Comparison of ENCODE assay signal across 9 cellular contexts in genomic region chrX:118973389-118974087, GRCh38. TPM values are rescaled to one million over a fixed set of nuclear protein-coding genes. Genes with fewer than 3 reads are reported as not detected.
DNase-seq lines count a peak whose midpoint lies in the region; ATAC-seq and TF ChIP-seq lines count a peak whose summit lies in the region.
"Had no signal": no experiment of that assay in that cellular context is flagged by ENCODE, and none has a peak within 500 bp of the region (broad histone marks: within the 10 kb centered on the region; RNA-seq: fewer than 3 reads in every experiment).

No MANE protein-coding gene starts in this region.

- H3K36me3 ChIP-seq in Panc1 (ENCODE audit: control insufficient read depth, insufficient read depth, low read length) (no peaks in the 10 kb centered on the region), right atrium auricular region (no peaks in the 10 kb centered on the region), gastrocnemius medialis (no peaks in the 10 kb centered on the region), osteoblast (ENCODE audit: insufficient read depth, low read length) (no peaks in the 10 kb centered on the region)

- CTCF ChIA-PET in Panc1 (lab: Charles Lee) = interaction anchor here (0.6 kb wide), 1 partner anchor 378 kb away, joined by 4 read pairs; no protein-coding TSS in a partner anchor

- intact Hi-C loops in Panc1 (cut with micrococcal nuclease; ENCODE audit: unreplicated experiment) (no loop called here), gastrocnemius medialis (cut with DNase I; ENCODE audit: low total_unique reads) (loop anchor here (2.0 to 10.0 kb wide), 3 partner anchors 101 to 1591 kb away; partner anchors contain the start of gene CUL4B)

- no peak overlapping the region for H3K4me2 ChIP-seq in osteoblast (ENCODE audit: insufficient read depth, low read length)

- peak overlapping the region; percentile 72 for H3K27ac ChIP-seq in Panc1 (ENCODE audit: low read length)
- H3K27ac ChIP-seq in right atrium auricular region = peak overlapping the region; percentile 77 to 89
- peak overlapping the region in 3 of 4 donors; percentile 93 for H3K27ac ChIP-seq in gastrocnemius medialis
- no peak overlapping the region for H3K27ac ChIP-seq in osteoblast (ENCODE audit: low read depth, low read length)

- H3K4me1 ChIP-seq in Panc1 (ENCODE audit: control insufficient read depth, insufficient read depth, low read length) (peaks cover 8% of the 10 kb centered on the region), right atrium auricular region (peaks cover 0 to 19% of the 10 kb centered on the region in 2 donors), gastrocnemius medialis (peaks cover 5 to 10% of the 10 kb centered on the region in 2 donors), osteoblast (ENCODE audit: insufficient read depth, low read length) (no peaks in the 10 kb centered on the region)

- TF ChIP-seq CTCF in Panc1 (IDR thresholded peaks at IDR 0.05) = no peak
- TF ChIP-seq CTCF in right atrium auricular region (IDR thresholded peaks at IDR 0.05) = no peak
- TF ChIP-seq CTCF in gastrocnemius medialis (IDR thresholded peaks at IDR 0.05 in 4 of 5, conservative IDR thresholded peaks at IDR 0.05 in 1 of 5) = no peak
- TF ChIP-seq CTCF in osteoblast (IDR thresholded peaks at IDR 0.05; ENCODE audit: extremely low read depth, low read depth, low read length) = no peak

- DNase-seq in Daoy (ENCODE audit: low read depth) = peak; percentile 13
- no peak for DNase-seq in Panc1 (ENCODE audit: low read depth, low spot score)
- no peak for DNase-seq in right atrium auricular region (ENCODE audit: low spot score)
- DNase-seq in gastrocnemius medialis = peak in 1 of 2 donors; percentile 35
- DNase-seq in osteoblast (ENCODE audit: insufficient read length, low spot score, missing footprints) = no peak
- no peak for DNase-seq in pons (ENCODE audit: low spot score)

- in situ Hi-C loops in Panc1 (cut with HindIII; ENCODE audit: low pct_unique_long_range_greater_than_20kb, low sequenced_read_pairs) = no loop called here
- in situ Hi-C loops in gastrocnemius medialis (cut with MboI; ENCODE audit: low sequenced_read_pairs in 4 of 4) = loop anchor here in 1 of 4 donors (10.0 kb wide), 1 partner anchor 99 kb away; no protein-coding TSS in a partner anchor

- peaks cover 9% of the 10 kb centered on the region for H3K27me3 ChIP-seq in Panc1 (ENCODE audit: control insufficient read depth, insufficient read depth, low read length)
- H3K27me3 ChIP-seq in right atrium auricular region = no peaks in the 10 kb centered on the region
- no peaks in the 10 kb centered on the region for H3K27me3 ChIP-seq in gastrocnemius medialis
- peaks cover 39% of the 10 kb centered on the region for H3K27me3 ChIP-seq in osteoblast (ENCODE audit: insufficient read depth, low read length)

- POLR2A ChIA-PET in Panc1 (lab: Charles Lee) = interaction anchor here (0.6 kb wide), 1 partner anchor 52 kb away, joined by 3 read pairs; no protein-coding TSS in a partner anchor

- no TSS peak for BruUV-seq in Panc1 (replicated peaks; lab: Mats Ljungman, UMichigan)

- H3K9me3 ChIP-seq in Panc1 (ENCODE audit: control insufficient read depth, insufficient read depth, low read depth, low read length) (no peaks in the 10 kb centered on the region), right atrium auricular region (no peaks in the 10 kb centered on the region), gastrocnemius medialis (no peaks in the 10 kb centered on the region), osteoblast (ENCODE audit: low read depth, low read length) (no peaks in the 10 kb centered on the region)

- TF ChIP-seq POLR2A in gastrocnemius medialis (IDR thresholded peaks at IDR 0.05) (no peak), GM18505 (IDR thresholded peaks at IDR 0.05; ENCODE audit: borderline replicate concordance, extremely low read depth, insufficient read depth, insufficient read length) (no peak)

- H3K4me3 ChIP-seq in Panc1 (ENCODE audit: low read depth in 2 of 2, low read length in 2 of 2) = peak overlapping the region; percentile 63 to 76
- peak overlapping the region; percentile 62 to 65 for H3K4me3 ChIP-seq in right atrium auricular region
- H3K4me3 ChIP-seq in gastrocnemius medialis = peak overlapping the region; percentile 69 to 82 (median 74)
- H3K4me3 ChIP-seq in osteoblast (ENCODE audit: insufficient read depth, low read length) = no peak overlapping the region

- no peaks in the 10 kb centered on the region for H4K20me1 ChIP-seq in osteoblast (ENCODE audit: insufficient read depth, low read length)

- ATAC-seq in Panc1 (no peak), gastrocnemius medialis (no peak), GM18505 (IDR thresholded peaks at IDR 0.05; ENCODE audit: unreplicated experiment) (no peak), HG02588 (IDR thresholded peaks at IDR 0.05; ENCODE audit: unreplicated experiment) (no peak)
- ATAC-seq: WTC11 had no signal

- no peak overlapping the region for H2AFZ ChIP-seq in osteoblast (ENCODE audit: low read length)

- no peaks in the 10 kb centered on the region for H3K79me2 ChIP-seq in osteoblast (ENCODE audit: insufficient read depth, low read length)

RNA-seq across cellular contexts. Expression of gene LONRF3, which starts 0.9 kb away (rescaled TPM):
- 2.2 TPM in 2 replicates for total RNA-seq in Daoy (2014; rRNA removed; shearing (Covaris generic))
- total RNA-seq in Panc1 (2021; ENCODE audit: unreplicated experiment) = 13.1 TPM
- polyA plus RNA-seq in Panc1 (2012; ENCODE audit: insufficient read length) = 6.4 TPM
- 1 to 10 TPM; 3.6 to 8.8 TPM for total RNA-seq in right atrium auricular region
- 10 to 100 TPM; 15.7 to 73.3 (median 42.3) TPM for total RNA-seq in gastrocnemius medialis
- total RNA-seq in osteoblast = 0.36 and 0.59 TPM in 2 replicates
- total RNA-seq: WTC11 had no signal
